In genomic region chr6:168732676-168733075, GRCh38 we compare ENCODE assay signal across 1 cellular context.
TF ChIP-seq lines count a peak whose summit lies in the region.

No MANE protein-coding gene starts in this region.

TF ChIP-seq in HepG2, 621 proteins besides CTCF, POLR2A, EP300 and RAD21 (continued from another document):
- TF ChIP-seq, protein P1, sequence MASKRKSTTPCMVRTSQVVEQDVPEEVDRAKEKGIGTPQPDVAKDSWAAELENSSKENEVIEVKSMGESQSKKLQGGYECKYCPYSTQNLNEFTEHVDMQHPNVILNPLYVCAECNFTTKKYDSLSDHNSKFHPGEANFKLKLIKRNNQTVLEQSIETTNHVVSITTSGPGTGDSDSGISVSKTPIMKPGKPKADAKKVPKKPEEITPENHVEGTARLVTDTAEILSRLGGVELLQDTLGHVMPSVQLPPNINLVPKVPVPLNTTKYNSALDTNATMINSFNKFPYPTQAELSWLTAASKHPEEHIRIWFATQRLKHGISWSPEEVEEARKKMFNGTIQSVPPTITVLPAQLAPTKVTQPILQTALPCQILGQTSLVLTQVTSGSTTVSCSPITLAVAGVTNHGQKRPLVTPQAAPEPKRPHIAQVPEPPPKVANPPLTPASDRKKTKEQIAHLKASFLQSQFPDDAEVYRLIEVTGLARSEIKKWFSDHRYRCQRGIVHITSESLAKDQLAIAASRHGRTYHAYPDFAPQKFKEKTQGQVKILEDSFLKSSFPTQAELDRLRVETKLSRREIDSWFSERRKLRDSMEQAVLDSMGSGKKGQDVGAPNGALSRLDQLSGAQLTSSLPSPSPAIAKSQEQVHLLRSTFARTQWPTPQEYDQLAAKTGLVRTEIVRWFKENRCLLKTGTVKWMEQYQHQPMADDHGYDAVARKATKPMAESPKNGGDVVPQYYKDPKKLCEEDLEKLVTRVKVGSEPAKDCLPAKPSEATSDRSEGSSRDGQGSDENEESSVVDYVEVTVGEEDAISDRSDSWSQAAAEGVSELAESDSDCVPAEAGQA (IDR thresholded peaks at IDR 0.05; ENCODE audit: low read depth): no peak
- TF ChIP-seq, protein P1 (CRISPR knock-in tag; IDR thresholded peaks at IDR 0.05; ENCODE audit: borderline replicate concordance): no peak
- TF ChIP-seq RCOR2 (CRISPR knock-in tag; IDR thresholded peaks at IDR 0.05): no peak
- no peak for TF ChIP-seq ZFP1 (CRISPR knock-in tag; IDR thresholded peaks at IDR 0.05)
- TF ChIP-seq, protein P2, sequence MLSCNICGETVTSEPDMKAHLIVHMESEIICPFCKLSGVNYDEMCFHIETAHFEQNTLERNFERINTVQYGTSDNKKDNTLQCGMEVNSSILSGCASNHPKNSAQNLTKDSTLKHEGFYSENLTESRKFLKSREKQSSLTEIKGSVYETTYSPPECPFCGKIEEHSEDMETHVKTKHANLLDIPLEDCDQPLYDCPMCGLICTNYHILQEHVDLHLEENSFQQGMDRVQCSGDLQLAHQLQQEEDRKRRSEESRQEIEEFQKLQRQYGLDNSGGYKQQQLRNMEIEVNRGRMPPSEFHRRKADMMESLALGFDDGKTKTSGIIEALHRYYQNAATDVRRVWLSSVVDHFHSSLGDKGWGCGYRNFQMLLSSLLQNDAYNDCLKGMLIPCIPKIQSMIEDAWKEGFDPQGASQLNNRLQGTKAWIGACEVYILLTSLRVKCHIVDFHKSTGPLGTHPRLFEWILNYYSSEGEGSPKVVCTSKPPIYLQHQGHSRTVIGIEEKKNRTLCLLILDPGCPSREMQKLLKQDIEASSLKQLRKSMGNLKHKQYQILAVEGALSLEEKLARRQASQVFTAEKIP (CRISPR knock-in tag; IDR thresholded peaks at IDR 0.05; ENCODE audit: borderline replicate concordance): no peak
